8 cellular contexts compared by ENCODE assay signal in genomic region chr14:90903101-90903500, GRCh38.
DNase-seq lines count a peak whose midpoint lies in the region; ATAC-seq and TF ChIP-seq lines count a peak whose summit lies in the region.

No MANE protein-coding gene starts in this region.

- H2AFZ ChIP-seq in Loucy (ENCODE audit: low read length), result no peak overlapping the region

- H3F3A ChIP-seq in Loucy (ENCODE audit: low read depth), result no peaks in the 10 kb centered on the region

- H3K4me1 ChIP-seq in Loucy (ENCODE audit: insufficient read depth, low read length, poor library complexity, severe bottlenecking) (no peaks in the 10 kb centered on the region), SJCRH30 (no peaks in the 10 kb centered on the region), psoas muscle (no peaks in the 10 kb centered on the region)

- DNase-seq in activated gamma-delta T cell treated with Interleukin-2 at 50 U/mL for 16 hours, result peak; percentile 59
- DNase-seq in activated gamma-delta T cell (lab: John Stamatoyannopoulos, UW), result no peak
- peak; percentile 44 to 76 for DNase-seq in SJCRH30
- no peak for DNase-seq in activated naive CD8-positive, alpha-beta T cell treated with anti-CD3 and anti-CD28 coated beads, Interleukin-2, amount 10 ng/mL, durations not matched to agents 7 days and 5 days
- peak in 41 of 42 donors; percentile 27 to 88 (median 73) for DNase-seq in head of caudate nucleus
- peak in 1 of 2 donors; percentile 26 for DNase-seq in psoas muscle

- H3K9me2 ChIP-seq in Loucy (replicated peaks; ENCODE audit: low read depth, low read length), result no peaks in the 10 kb centered on the region

- H3K4me3 ChIP-seq in Loucy (ENCODE audit: low read length, poor library complexity, severe bottlenecking) (no peak overlapping the region), SJCRH30 (no peak overlapping the region), psoas muscle (no peak overlapping the region)

- no peaks in the 10 kb centered on the region for H3K27me3 Mint-ChIP-seq in activated naive CD8-positive, alpha-beta T cell treated with anti-CD3 and anti-CD28 coated beads, Interleukin-2, amount 10 ng/mL, durations not matched to agents 7 days and 5 days

- no peaks in the 10 kb centered on the region for H3K9me3 Mint-ChIP-seq in activated naive CD8-positive, alpha-beta T cell treated with anti-CD3 and anti-CD28 coated beads, Interleukin-2, amount 10 ng/mL, durations not matched to agents 7 days and 5 days

- H3K36me3 Mint-ChIP-seq in activated naive CD8-positive, alpha-beta T cell treated with anti-CD3 and anti-CD28 coated beads, Interleukin-2, amount 10 ng/mL, durations not matched to agents 7 days and 5 days, result peaks cover 38% of the 10 kb centered on the region

- no peak overlapping the region for H3K4me3 Mint-ChIP-seq in activated naive CD8-positive, alpha-beta T cell treated with anti-CD3 and anti-CD28 coated beads, Interleukin-2, amount 10 ng/mL, durations not matched to agents 7 days and 5 days

- H3K4me1 Mint-ChIP-seq in activated naive CD8-positive, alpha-beta T cell treated with anti-CD3 and anti-CD28 coated beads, Interleukin-2, amount 10 ng/mL, durations not matched to agents 7 days and 5 days, result peaks cover 17% of the 10 kb centered on the region

- no peak overlapping the region for H3K4me2 ChIP-seq in Loucy (ENCODE audit: low read depth, low read length, poor library complexity, severe bottlenecking)

- TF ChIP-seq CTCF in Loucy (conservative IDR thresholded peaks at IDR 0.05; ENCODE audit: low read length) (peak; percentile 86), psoas muscle (IDR thresholded peaks at IDR 0.05) (peak; percentile 72)

- peak overlapping the region; percentile 46 for H3K27ac Mint-ChIP-seq in activated naive CD8-positive, alpha-beta T cell treated with anti-CD3 and anti-CD28 coated beads, Interleukin-2, amount 10 ng/mL, durations not matched to agents 7 days and 5 days

- H4K20me1 ChIP-seq in Loucy (ENCODE audit: insufficient read depth, low read length, poor library complexity, severe bottlenecking), result no peaks in the 10 kb centered on the region

- H3K9me3 ChIP-seq in Loucy (ENCODE audit: insufficient read depth, low read depth, low read length) (no peaks in the 10 kb centered on the region), SJCRH30 (replicated peaks) (no peaks in the 10 kb centered on the region), psoas muscle (no peaks in the 10 kb centered on the region)

- POLR2A ChIA-PET in activated naive CD8-positive, alpha-beta T cell treated with anti-CD3 and anti-CD28 coated beads, Interleukin-2, amount 10 ng/mL, durations not matched to agents 7 days and 5 days (lab: Charles Lee), result interaction anchor here (0.9 to 2.3 kb wide), 3 partner anchors 132 to 270 kb away, joined by 3 to 21 read pairs (median 4); partner anchors contain the start of gene DGLUCY

- intact Hi-C loops in head of caudate nucleus (cut with DNase I) (loop anchor here (5.0 to 10.0 kb wide), 2 partner anchors 162 to 269 kb away; partner anchors contain the start of gene RPS6KA5), psoas muscle (cut with DNase I) (loop anchor here (1.0 to 10.0 kb wide), 3 partner anchors 152 to 270 kb away; no protein-coding TSS in a partner anchor)

- peaks cover 25% of the 10 kb centered on the region; the same call in 1 of the 2 replicates for H3K36me3 ChIP-seq in Loucy (ENCODE audit: insufficient read depth, low read length)
- H3K36me3 ChIP-seq in SJCRH30, result no peaks in the 10 kb centered on the region
- peaks cover 0 to 30% of the 10 kb centered on the region in 2 donors for H3K36me3 ChIP-seq in psoas muscle (ENCODE audit: insufficient read depth in 1 of 2, low read depth in 1 of 2)

- H3K27me3 ChIP-seq in Loucy (ENCODE audit: insufficient read depth, low read length, poor library complexity, severe bottlenecking) (no peaks in the 10 kb centered on the region), SJCRH30 (no peaks in the 10 kb centered on the region), psoas muscle (ENCODE audit: insufficient read depth in 3 of 3, low read length in 2 of 3) (no peaks in the 10 kb centered on the region)

- 3 to 7% (median 6%) methylated on average over 1 of the region's 1 CpG for WGBS in psoas muscle, 3 donors

- no peak overlapping the region for H3K27ac ChIP-seq in SJCRH30
- no peak overlapping the region for H3K27ac ChIP-seq in psoas muscle

- no peaks in the 10 kb centered on the region for H3K79me2 ChIP-seq in Loucy (ENCODE audit: insufficient read depth, low read length)

- no peak overlapping the region for H3K9ac ChIP-seq in Loucy (ENCODE audit: low read depth, low read length, poor library complexity, severe bottlenecking)

- peak; percentile 93 for ATAC-seq in activated naive CD8-positive, alpha-beta T cell treated with anti-CD3 and anti-CD28 coated beads, Interleukin-2, amount 10 ng/mL, durations not matched to agents 7 days and 5 days (ENCODE audit: low read depth)
- ATAC-seq in psoas muscle (peak; percentile 58 to 94 (median 86)), GM18873 (IDR thresholded peaks at IDR 0.05; ENCODE audit: low FRiP score, unreplicated experiment) (no peak)

Comparison
In these comparisons a context has a peak if more than half of its experiments do, and no peak if none do; other contexts are left out.
1. DNase-seq: peak in activated gamma-delta T cell treated with Interleukin-2 at 50 U/mL for 16 hours (single experiment), SJCRH30 (2 of 2) and head of caudate nucleus (41 of 42); none in activated gamma-delta T cell (single experiment) and activated naive CD8-positive, alpha-beta T cell treated with anti-CD3 and anti-CD28 coated beads, Interleukin-2, amount 10 ng/mL, durations not matched to agents 7 days and 5 days (single experiment).